8 cellular contexts compared by ENCODE assay signal in genomic region chr3:10140996-10141546, GRCh38. TPM values are rescaled to one million over a fixed set of nuclear protein-coding genes. Genes with fewer than 3 reads are reported as not detected.
A peak's percentile ranks its signal among the peaks of the same experiment; 100 is the strongest.
DNase-seq lines count a peak whose midpoint lies in the region; ATAC-seq and TF ChIP-seq lines count a peak whose summit lies in the region.

No MANE protein-coding gene starts in this region.

- peak overlapping the region; percentile 92 for H3K27ac Mint-ChIP-seq in central memory CD8-positive, alpha-beta T cell (ENCODE audit: low read depth)
- H3K27ac Mint-ChIP-seq in naive B cell = peak overlapping the region in 4 of 6 donors; percentile 93 to 99 (median 96)

- TF ChIP-seq CTCF in IMR-90 (conservative IDR thresholded peaks at IDR 0.05; ENCODE audit: low read depth, low read length) = no peak

- peak overlapping the region; percentile 86 for H3K4me3 Mint-ChIP-seq in central memory CD8-positive, alpha-beta T cell
- peak overlapping the region; percentile 80 to 99 (median 96) for H3K4me3 Mint-ChIP-seq in naive B cell

- H2AK9ac ChIP-seq in IMR-90 (replicated peaks; ENCODE audit: low read depth, low read length, poor library complexity) = no peak overlapping the region

- CTCF ChIA-PET in IMR-90 (lab: Yijun Ruan, JAX) = interaction anchor here (0.6 kb wide), 1 partner anchor 10 kb away, joined by 5 read pairs; no protein-coding TSS in a partner anchor

- peak overlapping the region; percentile 63; the same call in 1 of the 2 replicates for H3K4ac ChIP-seq in IMR-90 (ENCODE audit: low read depth, low read length)

- H3K79me1 ChIP-seq in IMR-90 (ENCODE audit: low read depth in 1 of 2, low read length in 2 of 2) = peaks cover 7 to 27% of the 10 kb centered on the region in 2 experiments; a peak in 2 of 4 replicates

- no peak overlapping the region for H3K23ac ChIP-seq in IMR-90 (ENCODE audit: low read depth, low read length)

- peaks cover 7% of the 10 kb centered on the region; the same call in 1 of the 2 replicates for H3K9me1 ChIP-seq in IMR-90 (ENCODE audit: insufficient read depth, low read length)

- H4K5ac ChIP-seq in IMR-90 (ENCODE audit: low read depth, low read length) = peak overlapping the region; percentile 77

- no peaks in the 10 kb centered on the region for H3K9me3 ChIP-seq in IMR-90 (ENCODE audit: control insufficient read depth, insufficient read depth, low read length)

- H2AFZ ChIP-seq in ACC112 (ENCODE audit: low read length, unreplicated experiment) (peak overlapping the region; percentile 78), IMR-90 (replicated peaks; ENCODE audit: low read length, poor library complexity) (peak overlapping the region; percentile 97)

- H3K4me1 Mint-ChIP-seq in central memory CD8-positive, alpha-beta T cell = peaks cover 23% of the 10 kb centered on the region
- H3K4me1 Mint-ChIP-seq in naive B cell = peaks cover 17 to 40% (median 24%) of the 10 kb centered on the region in 3 donors

- peak overlapping the region; percentile 92 to 97 for H4K8ac ChIP-seq in IMR-90 (ENCODE audit: low read depth in 2 of 2, low read length in 2 of 2)

- H3K27me3 Mint-ChIP-seq in central memory CD8-positive, alpha-beta T cell = no peaks in the 10 kb centered on the region
- H3K27me3 Mint-ChIP-seq in naive B cell = no peaks in the 10 kb centered on the region

- no TSS peak for BruUV-seq in IMR-90 (replicated peaks; lab: Mats Ljungman, UMichigan)

- H3K4me2 ChIP-seq in IMR-90 (ENCODE audit: low read depth, low read length) = no peak overlapping the region

- H3K27ac ChIP-seq in ACC112 (ENCODE audit: low read depth, low read length) (peak overlapping the region; percentile 83; the same call in 1 of the 2 replicates), IMR-90 (ENCODE audit: insufficient read depth, low read length) (peak overlapping the region; percentile 25; the same call in 1 of the 2 replicates)

- peaks cover 36% of the 10 kb centered on the region for H3K79me2 ChIP-seq in ACC112 (ENCODE audit: control insufficient read depth, insufficient read depth, low read length, unreplicated experiment)

- H3K36me3 ChIP-seq in ACC112 (ENCODE audit: insufficient read depth, low read length) = peaks cover 8% of the 10 kb centered on the region; the same call in 1 of the 2 replicates
- H3K36me3 ChIP-seq in IMR-90 (ENCODE audit: control insufficient read depth, insufficient read depth, low read length) = peaks cover 11% of the 10 kb centered on the region

- no peak for DNase-seq in IMR-90
- no peak for DNase-seq in central memory CD8-positive, alpha-beta T cell (ENCODE audit: low spot score in 2 of 2)
- DNase-seq in naive B cell = no peak
- no peak for DNase-seq in NCI-H446 (lab: John Stamatoyannopoulos, UW)
- DNase-seq in cerebellar cortex (ENCODE audit: low spot score) = no peak
- no peak for DNase-seq in inferior parietal cortex (ENCODE audit: extremely low spot score)

- H3K4me1 ChIP-seq in ACC112 (ENCODE audit: control insufficient read depth, insufficient read depth, low read length, unreplicated experiment) (peaks cover 5% of the 10 kb centered on the region), IMR-90 (ENCODE audit: control insufficient read depth, insufficient read depth, low read length) (peaks cover 7% of the 10 kb centered on the region)

- H3K14ac ChIP-seq in IMR-90 (replicated peaks; ENCODE audit: low read depth, low read length) = peak overlapping the region; percentile 46; the same call in 1 of the 2 replicates

- H2BK120ac ChIP-seq in IMR-90 (ENCODE audit: low read depth, low read length) = no peak overlapping the region

- H2AK5ac ChIP-seq in IMR-90 (ENCODE audit: low read depth, low read length) = peak overlapping the region; percentile 83

- peak overlapping the region; percentile 45; the same call in 1 of the 2 replicates for H4K91ac ChIP-seq in IMR-90 (ENCODE audit: insufficient read depth, low read depth, low read length)

- H3K36me3 Mint-ChIP-seq in central memory CD8-positive, alpha-beta T cell (ENCODE audit: insufficient read depth) = peaks cover 27% of the 10 kb centered on the region
- peaks cover 0 to 3% of the 10 kb centered on the region in 2 donors for H3K36me3 Mint-ChIP-seq in naive B cell

- POLR2A ChIA-PET in IMR-90 (lab: Charles Lee; ENCODE audit: unreplicated experiment) = no interaction called here

- no peaks in the 10 kb centered on the region for H3K9me3 Mint-ChIP-seq in central memory CD8-positive, alpha-beta T cell
- H3K9me3 Mint-ChIP-seq in naive B cell = no peaks in the 10 kb centered on the region

- TF ChIP-seq RAD21 in IMR-90 (IDR thresholded peaks at IDR 0.05; ENCODE audit: low read length) = no peak

- H2BK20ac ChIP-seq in IMR-90 (ENCODE audit: low read depth, low read length) = no peak overlapping the region

- dilution Hi-C loops in IMR-90 (cut with HindIII; ENCODE audit: low sequenced_read_pairs, unreplicated experiment) = no loop called here

- peak overlapping the region; percentile 30 for H2BK5ac ChIP-seq in IMR-90 (ENCODE audit: low read depth, low read length, poor library complexity, severe bottlenecking)

- no peak overlapping the region for H2BK15ac ChIP-seq in IMR-90 (ENCODE audit: low read depth, low read length)

- peak overlapping the region; percentile 94 for H3K4me3 ChIP-seq in ACC112 (ENCODE audit: low read depth, low read length)
- no peak overlapping the region for H3K4me3 ChIP-seq in IMR-90 (ENCODE audit: insufficient read depth, low read depth, low read length)

- no peak for TF ChIP-seq POLR2A in IMR-90 (IDR thresholded peaks at IDR 0.05; ENCODE audit: low read depth, low read length)

- no peak overlapping the region for H3K9ac ChIP-seq in IMR-90 (ENCODE audit: low read depth, low read length)

- in situ Hi-C loops in IMR-90 (cut with MboI; ENCODE audit: low sequenced_read_pairs) = no loop called here

- no peak overlapping the region for H3K56ac ChIP-seq in IMR-90 (ENCODE audit: extremely low read depth, insufficient read depth, low read length)

- ATAC-seq in IMR-90 (ENCODE audit: low read depth) (no peak), naive B cell (ENCODE audit: low read depth in 2 of 2) (no peak), HG03139 (IDR thresholded peaks at IDR 0.05; ENCODE audit: unreplicated experiment) (no peak)
- no peak for ATAC-seq in central memory CD8-positive, alpha-beta T cell (replicated peaks; ENCODE audit: extremely low read depth, poor library complexity, severe bottlenecking)

- H3K27me3 ChIP-seq in ACC112 (ENCODE audit: insufficient read depth, low read length) (no peaks in the 10 kb centered on the region), IMR-90 (ENCODE audit: control insufficient read depth, insufficient read depth, low read length) (no peaks in the 10 kb centered on the region)

- 94% methylated on average over 7 of the region's 23 CpGs; no CpG with 5 or more reads in 1 of the 2 experiments for WGBS in IMR-90 (ENCODE audit: extremely low coverage in 2 of 2, insufficient read length in 1 of 2), 2 experiments

- intact Hi-C loops in IMR-90 (cut with micrococcal nuclease) = loop anchor here (10.0 kb wide), 1 partner anchor 156 kb away; the partner anchor contains the start of gene EMC3

- H4K20me1 ChIP-seq in IMR-90 (ENCODE audit: insufficient read depth, low read length) = peaks cover 27% of the 10 kb centered on the region

- H3K18ac ChIP-seq in IMR-90 (ENCODE audit: low read depth, low read length) = no peak overlapping the region

TF ChIP-seq in IMR-90, 13 proteins besides CTCF, POLR2A, EP300 and RAD21 (continues in another document):
- TF ChIP-seq RFX5 (IDR thresholded peaks at IDR 0.05; ENCODE audit: low read depth, low read length) (no peak), BHLHE40 (IDR thresholded peaks at IDR 0.05; ENCODE audit: low read depth, low read length) (no peak), CHD1 (IDR thresholded peaks at IDR 0.05; ENCODE audit: low read depth, low read length) (no peak), ELK1 (IDR thresholded peaks at IDR 0.05; ENCODE audit: borderline replicate concordance, low read depth, low read length) (no peak), MAFK (IDR thresholded peaks at IDR 0.05; ENCODE audit: low read depth, low read length) (no peak), MAZ (IDR thresholded peaks at IDR 0.05; ENCODE audit: borderline replicate concordance, low read depth, low read length) (no peak), CEBPB (IDR thresholded peaks at IDR 0.05; ENCODE audit: low read depth, low read length) (no peak), MXI1 (IDR thresholded peaks at IDR 0.05; ENCODE audit: borderline replicate concordance, low read depth, low read length) (no peak), NFE2L2 (IDR thresholded peaks at IDR 0.05; ENCODE audit: low read depth, low read length) (no peak), SMC3 (IDR thresholded peaks at IDR 0.05; ENCODE audit: low read depth, low read length) (no peak)

RNA-seq across cellular contexts. Expression of gene VHL, which starts 0.5 kb away (rescaled TPM):
- total RNA-seq in IMR-90 (2012; rRNA removed) = 11.8 and 19.2 TPM in 2 replicates
- 8.9 and 11.7 TPM in 2 replicates for polyA plus RNA-seq in IMR-90 (2012; rRNA removed)
- 4.9 and 7.9 TPM in 2 replicates for polyA plus RNA-seq in IMR-90 (2012; cell fraction: cytosol; rRNA removed)
- 6.8 and 15.4 TPM in 2 replicates for polyA plus RNA-seq in IMR-90 (2012; cell fraction: nucleus; rRNA removed; ENCODE audit: low replicate concordance)
- polyA plus RNA-seq in naive B cell (ENCODE audit: low read depth in 6 of 6) = 10 to 100 TPM; 10.2 to 46.5 (median 21.4) TPM

RNA-seq across cellular contexts. Expression of gene IRAK2, which starts 23.6 kb away (rescaled TPM):
- 8.1 and 8.6 TPM in 2 replicates for total RNA-seq in IMR-90 (2012; rRNA removed)
- polyA plus RNA-seq in IMR-90 (2012; rRNA removed) (6.9 and 7.8 TPM in 2 replicates), naive B cell (ENCODE audit: low read depth in 6 of 6) (10 to 100 TPM in 3 of 6 donors, 1 to 10 TPM in 3; 8.2 to 12.6 (median 10.1) TPM)
- polyA plus RNA-seq in IMR-90 (2012; cell fraction: cytosol; rRNA removed) = 5.1 and 6.1 TPM in 2 replicates
- polyA plus RNA-seq in IMR-90 (2012; cell fraction: nucleus; rRNA removed; ENCODE audit: low replicate concordance) = 4.2 and 6.2 TPM in 2 replicates

RNA-seq across cellular contexts. Expression of gene BRK1, which starts 25.6 kb away (rescaled TPM):
- total RNA-seq in IMR-90 (2012; rRNA removed) = 81.4 and 123 TPM in 2 replicates
- polyA plus RNA-seq in IMR-90 (2012; rRNA removed) (195 and 235 TPM in 2 replicates), naive B cell (ENCODE audit: low read depth in 6 of 6) (100 to 1,000 TPM; 274 to 374 (median 312) TPM)
- polyA plus RNA-seq in IMR-90 (2012; cell fraction: cytosol; rRNA removed) = 62.1 and 106 TPM in 2 replicates
- polyA plus RNA-seq in IMR-90 (2012; cell fraction: nucleus; rRNA removed; ENCODE audit: low replicate concordance) = 19.3 and 61.7 TPM in 2 replicates

RNA-seq across cellular contexts. Expression of gene FANCD2OS, which starts 33.0 kb away (rescaled TPM):
- total RNA-seq in IMR-90 (2012; rRNA removed) = not detected in 2 replicates
- polyA plus RNA-seq in IMR-90 (2012; rRNA removed) (not detected in 2 replicates), naive B cell (ENCODE audit: low read depth in 6 of 6) (1 to 10 TPM in 1 of 6 donors, not detected in 5; 1.0 TPM)
- polyA plus RNA-seq in IMR-90 (2012; cell fraction: cytosol; rRNA removed) = not detected in 2 replicates
- polyA plus RNA-seq in IMR-90 (2012; cell fraction: nucleus; rRNA removed; ENCODE audit: low replicate concordance) = not detected in 2 replicates
